In the genomic region with DNA sequence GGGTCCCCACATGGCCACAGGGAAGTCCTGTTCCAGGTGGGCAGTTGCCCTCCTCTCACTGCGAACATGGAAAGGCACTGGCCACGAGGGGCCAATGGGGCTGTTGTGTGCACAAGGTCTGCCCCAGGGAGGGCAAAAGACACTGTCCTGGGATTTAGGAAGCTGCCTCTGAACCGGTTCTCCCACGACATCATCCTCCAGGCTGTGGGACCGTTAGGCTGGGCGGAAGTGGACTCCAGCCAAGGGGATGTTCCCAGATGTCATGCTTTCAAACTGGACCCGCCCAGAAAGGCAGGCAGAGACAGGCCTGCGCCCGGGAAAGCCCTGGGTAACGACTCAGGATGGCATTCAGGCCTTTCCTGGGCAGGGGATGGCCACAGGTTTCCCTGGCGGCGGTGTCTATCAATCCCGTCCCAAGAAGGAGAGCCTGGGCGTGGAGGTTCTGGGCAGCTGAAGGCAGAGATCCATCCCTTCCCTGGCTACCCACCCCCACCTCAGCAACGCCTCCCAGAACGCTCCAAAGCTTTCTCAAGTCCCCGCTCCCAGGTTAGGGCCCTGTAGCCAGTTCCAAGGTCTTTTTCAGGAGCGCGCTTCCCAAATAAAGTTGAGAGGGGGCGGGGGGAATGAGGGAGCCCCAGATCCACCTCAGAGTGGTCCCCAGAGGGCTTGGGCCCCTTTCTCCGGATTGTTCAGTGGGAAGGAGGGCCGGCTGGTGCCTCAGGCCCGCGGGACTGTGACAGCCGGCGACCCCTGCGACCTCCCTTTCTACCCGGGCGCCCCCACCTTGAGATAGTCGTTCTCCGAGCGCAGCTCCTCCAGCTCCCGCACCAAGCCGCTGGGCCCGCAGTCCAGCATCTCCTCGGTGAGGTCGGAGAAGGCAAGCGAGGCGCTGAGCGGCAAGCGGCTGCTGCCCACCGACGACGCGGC, we compare ENCODE assay signal across 8 cellular contexts. TPM values are rescaled to one million over a fixed set of nuclear protein-coding genes. Genes with fewer than 3 reads are reported as not detected.
DNase-seq lines count a peak whose midpoint lies in the region; ATAC-seq and TF ChIP-seq lines count a peak whose summit lies in the region.

No MANE protein-coding gene starts in this region.

- H3K4me1 ChIP-seq in body of pancreas = peaks cover 40% of the 10 kb centered on the region
- peaks cover 5% of the 10 kb centered on the region for H3K4me1 ChIP-seq in iPS DF 6.9 (ENCODE audit: control insufficient read depth, insufficient read depth, low read length)

- no peak for TF ChIP-seq CTCF in body of pancreas (IDR thresholded peaks at IDR 0.05)

- no peaks in the 10 kb centered on the region for H3K27me3 Mint-ChIP-seq in activated naive CD8-positive, alpha-beta T cell
- peaks cover 13% of the 10 kb centered on the region for H3K27me3 Mint-ChIP-seq in activated naive CD8-positive, alpha-beta T cell treated with anti-CD3 and anti-CD28 coated beads, Interleukin-2, amount 50 U/mL, for 24 hours

- H3K27ac ChIP-seq in body of pancreas (peak overlapping the region in 3 of 4 donors; percentile 32 to 60 (median 44)), iPS DF 6.9 (ENCODE audit: low read length) (no peak overlapping the region)

- H3K4me1 Mint-ChIP-seq in activated naive CD8-positive, alpha-beta T cell (ENCODE audit: low read depth) = peaks cover 12% of the 10 kb centered on the region
- peaks cover 13% of the 10 kb centered on the region for H3K4me1 Mint-ChIP-seq in activated naive CD8-positive, alpha-beta T cell treated with anti-CD3 and anti-CD28 coated beads, Interleukin-2, amount 50 U/mL, for 24 hours

- 49 to 57% methylated on average over 22 to 38 of the region's 45 CpGs for WGBS in body of pancreas, 2 donors
- WGBS in iPS DF 6.9 (ENCODE audit: insufficient coverage, insufficient read length) = no CpG with 5 or more reads among the region's 45 CpGs

- no peak for ATAC-seq in activated naive CD8-positive, alpha-beta T cell treated with anti-CD3 and anti-CD28 coated beads, Interleukin-2, amount 50 U/mL, for 24 hours
- ATAC-seq in body of pancreas (peak; percentile 3), HG02970 (IDR thresholded peaks at IDR 0.05; ENCODE audit: low FRiP score, unreplicated experiment) (no peak)

- TF ChIP-seq POLR2A in body of pancreas (IDR thresholded peaks at IDR 0.05) = peak in 2 of 3 donors; percentile 32 to 43

- no peak overlapping the region for H3K27ac Mint-ChIP-seq in activated naive CD8-positive, alpha-beta T cell
- no peak overlapping the region for H3K27ac Mint-ChIP-seq in activated naive CD8-positive, alpha-beta T cell treated with anti-CD3 and anti-CD28 coated beads, Interleukin-2, amount 50 U/mL, for 24 hours

- no peaks in the 10 kb centered on the region for H3K9me3 Mint-ChIP-seq in activated naive CD8-positive, alpha-beta T cell (ENCODE audit: low read depth)
- H3K9me3 Mint-ChIP-seq in activated naive CD8-positive, alpha-beta T cell treated with anti-CD3 and anti-CD28 coated beads, Interleukin-2, amount 50 U/mL, for 24 hours = no peaks in the 10 kb centered on the region

- no peaks in the 10 kb centered on the region for H3K36me3 Mint-ChIP-seq in activated naive CD8-positive, alpha-beta T cell
- no peaks in the 10 kb centered on the region for H3K36me3 Mint-ChIP-seq in activated naive CD8-positive, alpha-beta T cell treated with anti-CD3 and anti-CD28 coated beads, Interleukin-2, amount 50 U/mL, for 24 hours (ENCODE audit: low read depth)

- H3K9me3 ChIP-seq in body of pancreas (no peaks in the 10 kb centered on the region), iPS DF 6.9 (ENCODE audit: control insufficient read depth, insufficient read depth, low read length) (no peaks in the 10 kb centered on the region)

- H3K4me3 ChIP-seq in body of pancreas = peak overlapping the region in 1 of 2 donors; percentile 3
- H3K4me3 ChIP-seq in iPS DF 6.9 (ENCODE audit: low read length) = peak overlapping the region; percentile 69; the same call in 1 of the 2 replicates

- DNase-seq in activated naive CD8-positive, alpha-beta T cell treated with anti-CD3 and anti-CD28 coated beads, Interleukin-2, amount 50 U/mL, for 24 hours = no peak
- peak; percentile 53 to 82 for DNase-seq in NCI-H524 (lab: John Stamatoyannopoulos, UW)
- DNase-seq in body of pancreas = peak; percentile 48 to 77 (median 65)
- DNase-seq in iPS DF 6.9 (ENCODE audit: low read depth, low spot score) = no peak
- DNase-seq in retina = peak; percentile 67
- DNase-seq in NCI-H187 treated with DMSO at 0.1 percent for 48 hours (lab: John Stamatoyannopoulos, UW) = no peak

- H3K27me3 ChIP-seq in body of pancreas = no peaks in the 10 kb centered on the region
- no peaks in the 10 kb centered on the region for H3K27me3 ChIP-seq in iPS DF 6.9 (ENCODE audit: control insufficient read depth, insufficient read depth, low read length)

- H3K36me3 ChIP-seq in body of pancreas (replicated peaks in 1 of 2; ENCODE audit: insufficient read depth in 1 of 2, low read depth in 2 of 2) (no peaks in the 10 kb centered on the region), iPS DF 6.9 (ENCODE audit: control insufficient read depth, insufficient read depth, low read length) (no peaks in the 10 kb centered on the region)

- peak overlapping the region; percentile 59 for H3K4me3 Mint-ChIP-seq in activated naive CD8-positive, alpha-beta T cell
- no peak overlapping the region for H3K4me3 Mint-ChIP-seq in activated naive CD8-positive, alpha-beta T cell treated with anti-CD3 and anti-CD28 coated beads, Interleukin-2, amount 50 U/mL, for 24 hours

- intact Hi-C loops in body of pancreas (cut with DNase I) = no loop called here

RNA-seq across cellular contexts. Expression of gene TLDC2, which starts 13.8 kb away (rescaled TPM):
- total RNA-seq in body of pancreas = not detected

Comparison
In these comparisons a context has a peak if more than half of its experiments do, and no peak if none do; other contexts are left out.
1. DNase-seq: peak in NCI-H524 (2 of 2), body of pancreas (4 of 4) and retina (single experiment); none in activated naive CD8-positive, alpha-beta T cell treated with anti-CD3 and anti-CD28 coated beads, Interleukin-2, amount 50 U/mL, for 24 hours (single experiment), iPS DF 6.9 (single experiment) and NCI-H187 treated with DMSO at 0.1 percent for 48 hours (single experiment).